1 cellular context compared by ENCODE assay signal in genomic region chr10:95445837-95446347, GRCh38.
TF ChIP-seq lines count a peak whose summit lies in the region.

No MANE protein-coding gene starts in this region.

TF ChIP-seq in HEK293, 187 proteins besides CTCF, POLR2A, EP300 and RAD21 (continued from another document and continues in another):
- TF ChIP-seq TSHZ1 (tag by site-specific recombination; IDR thresholded peaks at IDR 0.05; ENCODE audit: borderline replicate concordance), result no peak
- no peak for TF ChIP-seq ZNF580 (tag by site-specific recombination; IDR thresholded peaks at IDR 0.05)
- TF ChIP-seq SP2 (tag by site-specific recombination; IDR thresholded peaks at IDR 0.05), result no peak
- TF ChIP-seq ZNF37A (tag by site-specific recombination; IDR thresholded peaks at IDR 0.05), result no peak
- peak; percentile 60; the same call in 1 of the 2 replicates for TF ChIP-seq ZNF10 (tag by site-specific recombination; IDR thresholded peaks at IDR 0.05)
- no peak for TF ChIP-seq ZNF248 (tag by site-specific recombination; IDR thresholded peaks at IDR 0.05)
- 0 out of 2 replicates have a peak, but pooled peaks have one; percentile 18 for TF ChIP-seq ZNF639 (tag by site-specific recombination; IDR thresholded peaks at IDR 0.05)
- TF ChIP-seq ZNF629 (tag by site-specific recombination; IDR thresholded peaks at IDR 0.05), result peak; percentile 50
- TF ChIP-seq HOXC10 (CRISPR knock-in tag; IDR thresholded peaks at IDR 0.05), result no peak
- TF ChIP-seq ZBTB48 (tag by site-specific recombination; IDR thresholded peaks at IDR 0.05), result no peak
- no peak for TF ChIP-seq ZNF600 (tag by site-specific recombination; IDR thresholded peaks at IDR 0.05)
- no peak for TF ChIP-seq ATF2 (tag by site-specific recombination; IDR thresholded peaks at IDR 0.05; ENCODE audit: low read depth)
- 0 out of 2 replicates have a peak, but pooled peaks have one; percentile 47 for TF ChIP-seq ZSCAN30 (tag by site-specific recombination; IDR thresholded peaks at IDR 0.05)
- TF ChIP-seq ZNF585B (tag by site-specific recombination; IDR thresholded peaks at IDR 0.05), result no peak
- TF ChIP-seq ZNF155 (tag by site-specific recombination; IDR thresholded peaks at IDR 0.05), result no peak
- TF ChIP-seq ZNF660 (tag by site-specific recombination; IDR thresholded peaks at IDR 0.05), result peak; percentile 87
- no peak for TF ChIP-seq ZNF645 (tag by site-specific recombination; IDR thresholded peaks at IDR 0.05)
- peak; percentile 75 for TF ChIP-seq ZBTB44 (tag by site-specific recombination; IDR thresholded peaks at IDR 0.05)
- TF ChIP-seq ZNF518A (tag by site-specific recombination; conservative IDR thresholded peaks at IDR 0.05; ENCODE audit: low read depth), result 0 out of 2 replicates have a peak, but pooled peaks have one; percentile 13
- no peak for TF ChIP-seq ZNF202 (tag by site-specific recombination; IDR thresholded peaks at IDR 0.05; ENCODE audit: borderline replicate concordance)
- 0 out of 2 replicates have a peak, but pooled peaks have one; percentile 26 for TF ChIP-seq GLIS1 (tag by site-specific recombination; IDR thresholded peaks at IDR 0.05)
- TF ChIP-seq ZFP3 (tag by site-specific recombination; IDR thresholded peaks at IDR 0.05; ENCODE audit: low read depth), result no peak
- TF ChIP-seq ZBTB20 (tag by site-specific recombination; IDR thresholded peaks at IDR 0.05), result no peak
- peak; percentile 56; the same call in 1 of the 2 replicates for TF ChIP-seq KLF10 (tag by site-specific recombination; IDR thresholded peaks at IDR 0.05)
- no peak for TF ChIP-seq WT1 (tag by site-specific recombination; IDR thresholded peaks at IDR 0.05)
- TF ChIP-seq ZNF266 (tag by site-specific recombination; IDR thresholded peaks at IDR 0.05; ENCODE audit: low read depth), result no peak
- TF ChIP-seq ZNF211 (tag by site-specific recombination; IDR thresholded peaks at IDR 0.05; ENCODE audit: low read depth), result no peak
- TF ChIP-seq ZNF391 (tag by site-specific recombination; IDR thresholded peaks at IDR 0.05; ENCODE audit: borderline replicate concordance, low read depth), result no peak
- no peak for TF ChIP-seq ZNF423 (tag by site-specific recombination; IDR thresholded peaks at IDR 0.05)
- no peak for TF ChIP-seq KLF17 (tag by site-specific recombination; IDR thresholded peaks at IDR 0.05)
- no peak for TF ChIP-seq HIC1 (tag by site-specific recombination; IDR thresholded peaks at IDR 0.05)
- 0 out of 2 replicates have a peak, but pooled peaks have one; percentile 25 for TF ChIP-seq KLF8 (tag by site-specific recombination; IDR thresholded peaks at IDR 0.05)
- no peak for TF ChIP-seq ZNF114 (tag by site-specific recombination; IDR thresholded peaks at IDR 0.05)
- TF ChIP-seq ZNF777 (tag by site-specific recombination; IDR thresholded peaks at IDR 0.05; ENCODE audit: borderline replicate concordance), result no peak
- no peak for TF ChIP-seq BCL11A (tag by site-specific recombination; IDR thresholded peaks at IDR 0.05; ENCODE audit: low read depth)
- TF ChIP-seq ZFP37 (tag by site-specific recombination; IDR thresholded peaks at IDR 0.05), result no peak
- no peak for TF ChIP-seq ZNF501 (tag by site-specific recombination; IDR thresholded peaks at IDR 0.05)
- no peak for TF ChIP-seq REST (tag by site-specific recombination; IDR thresholded peaks at IDR 0.05)
